In the genomic region with DNA sequence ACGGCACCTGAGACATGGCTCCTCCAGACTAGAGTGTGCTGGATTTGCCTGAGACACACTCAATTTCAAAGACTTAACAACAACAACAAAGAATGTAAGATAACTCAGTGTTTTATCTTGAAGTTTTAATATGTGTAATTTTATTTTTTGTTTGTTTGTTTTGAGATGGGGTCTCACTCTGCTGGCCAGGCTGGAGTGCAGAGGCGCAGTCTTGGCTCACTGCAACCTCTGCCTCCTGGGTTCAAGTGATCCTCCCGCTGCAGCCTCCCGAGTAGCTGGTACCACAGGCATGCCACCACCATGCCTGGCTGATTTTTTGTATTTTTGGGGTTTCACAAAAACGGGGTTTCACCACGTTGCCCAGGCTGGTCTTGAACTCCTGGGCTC, we compare ENCODE assay signal across 1 cellular context.
TF ChIP-seq lines count a peak whose summit lies in the region.

No MANE protein-coding gene starts in this region.

TF ChIP-seq in HepG2, 621 proteins besides CTCF, POLR2A, EP300 and RAD21 (continued from another document):
- TF ChIP-seq ARNT2 (CRISPR knock-in tag; IDR thresholded peaks at IDR 0.05; ENCODE audit: low read depth) = 0 out of 2 replicates have a peak, but pooled peaks have one; percentile 7
- peak; percentile 87 for TF ChIP-seq ZNF121 (CRISPR knock-in tag; IDR thresholded peaks at IDR 0.05)
- TF ChIP-seq, protein P1, sequence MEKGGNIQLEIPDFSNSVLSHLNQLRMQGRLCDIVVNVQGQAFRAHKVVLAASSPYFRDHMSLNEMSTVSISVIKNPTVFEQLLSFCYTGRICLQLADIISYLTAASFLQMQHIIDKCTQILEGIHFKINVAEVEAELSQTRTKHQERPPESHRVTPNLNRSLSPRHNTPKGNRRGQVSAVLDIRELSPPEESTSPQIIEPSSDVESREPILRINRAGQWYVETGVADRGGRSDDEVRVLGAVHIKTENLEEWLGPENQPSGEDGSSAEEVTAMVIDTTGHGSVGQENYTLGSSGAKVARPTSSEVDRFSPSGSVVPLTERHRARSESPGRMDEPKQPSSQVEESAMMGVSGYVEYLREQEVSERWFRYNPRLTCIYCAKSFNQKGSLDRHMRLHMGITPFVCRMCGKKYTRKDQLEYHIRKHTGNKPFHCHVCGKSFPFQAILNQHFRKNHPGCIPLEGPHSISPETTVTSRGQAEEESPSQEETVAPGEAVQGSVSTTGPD (CRISPR knock-in tag; IDR thresholded peaks at IDR 0.05) = no peak
- TF ChIP-seq MBNL3 (CRISPR knock-in tag; conservative IDR thresholded peaks at IDR 0.05) = no peak
- TF ChIP-seq, protein P2, sequence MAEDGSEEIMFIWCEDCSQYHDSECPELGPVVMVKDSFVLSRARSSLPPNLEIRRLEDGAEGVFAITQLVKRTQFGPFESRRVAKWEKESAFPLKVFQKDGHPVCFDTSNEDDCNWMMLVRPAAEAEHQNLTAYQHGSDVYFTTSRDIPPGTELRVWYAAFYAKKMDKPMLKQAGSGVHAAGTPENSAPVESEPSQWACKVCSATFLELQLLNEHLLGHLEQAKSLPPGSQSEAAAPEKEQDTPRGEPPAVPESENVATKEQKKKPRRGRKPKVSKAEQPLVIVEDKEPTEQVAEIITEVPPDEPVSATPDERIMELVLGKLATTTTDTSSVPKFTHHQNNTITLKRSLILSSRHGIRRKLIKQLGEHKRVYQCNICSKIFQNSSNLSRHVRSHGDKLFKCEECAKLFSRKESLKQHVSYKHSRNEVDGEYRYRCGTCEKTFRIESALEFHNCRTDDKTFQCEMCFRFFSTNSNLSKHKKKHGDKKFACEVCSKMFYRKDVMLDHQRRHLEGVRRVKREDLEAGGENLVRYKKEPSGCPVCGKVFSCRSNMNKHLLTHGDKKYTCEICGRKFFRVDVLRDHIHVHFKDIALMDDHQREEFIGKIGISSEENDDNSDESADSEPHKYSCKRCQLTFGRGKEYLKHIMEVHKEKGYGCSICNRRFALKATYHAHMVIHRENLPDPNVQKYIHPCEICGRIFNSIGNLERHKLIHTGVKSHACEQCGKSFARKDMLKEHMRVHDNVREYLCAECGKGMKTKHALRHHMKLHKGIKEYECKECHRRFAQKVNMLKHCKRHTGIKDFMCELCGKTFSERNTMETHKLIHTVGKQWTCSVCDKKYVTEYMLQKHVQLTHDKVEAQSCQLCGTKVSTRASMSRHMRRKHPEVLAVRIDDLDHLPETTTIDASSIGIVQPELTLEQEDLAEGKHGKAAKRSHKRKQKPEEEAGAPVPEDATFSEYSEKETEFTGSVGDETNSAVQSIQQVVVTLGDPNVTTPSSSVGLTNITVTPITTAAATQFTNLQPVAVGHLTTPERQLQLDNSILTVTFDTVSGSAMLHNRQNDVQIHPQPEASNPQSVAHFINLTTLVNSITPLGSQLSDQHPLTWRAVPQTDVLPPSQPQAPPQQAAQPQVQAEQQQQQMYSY (CRISPR knock-in tag; IDR thresholded peaks at IDR 0.05) = no peak
- TF ChIP-seq NONO (IDR thresholded peaks at IDR 0.05) = no peak
- TF ChIP-seq NONO (CRISPR knock-in tag; conservative IDR thresholded peaks at IDR 0.05) = 0 out of 2 replicates have a peak, but pooled peaks have one; percentile 1
- no peak for TF ChIP-seq ZNF782 (CRISPR knock-in tag; IDR thresholded peaks at IDR 0.05; ENCODE audit: borderline replicate concordance)
- no peak for TF ChIP-seq ZNF552 (CRISPR knock-in tag; IDR thresholded peaks at IDR 0.05; ENCODE audit: borderline replicate concordance)
- no peak for TF ChIP-seq ZNF430 (CRISPR knock-in tag; IDR thresholded peaks at IDR 0.05)
- TF ChIP-seq ZFY (CRISPR knock-in tag; IDR thresholded peaks at IDR 0.05) = peak; percentile 7; the same call in 1 of the 2 replicates
- no peak for TF ChIP-seq ZFP36 (IDR thresholded peaks at IDR 0.05; ENCODE audit: borderline replicate concordance, low read depth, low read length, partially characterized antibody)
- no peak for TF ChIP-seq PAF1 (CRISPR knock-in tag; IDR thresholded peaks at IDR 0.05)
- no peak for TF ChIP-seq ZNF33B (CRISPR knock-in tag; IDR thresholded peaks at IDR 0.05)
- TF ChIP-seq, protein P3, sequence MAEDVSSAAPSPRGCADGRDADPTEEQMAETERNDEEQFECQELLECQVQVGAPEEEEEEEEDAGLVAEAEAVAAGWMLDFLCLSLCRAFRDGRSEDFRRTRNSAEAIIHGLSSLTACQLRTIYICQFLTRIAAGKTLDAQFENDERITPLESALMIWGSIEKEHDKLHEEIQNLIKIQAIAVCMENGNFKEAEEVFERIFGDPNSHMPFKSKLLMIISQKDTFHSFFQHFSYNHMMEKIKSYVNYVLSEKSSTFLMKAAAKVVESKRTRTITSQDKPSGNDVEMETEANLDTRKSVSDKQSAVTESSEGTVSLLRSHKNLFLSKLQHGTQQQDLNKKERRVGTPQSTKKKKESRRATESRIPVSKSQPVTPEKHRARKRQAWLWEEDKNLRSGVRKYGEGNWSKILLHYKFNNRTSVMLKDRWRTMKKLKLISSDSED (CRISPR knock-in tag; IDR thresholded peaks at IDR 0.05) = no peak
- TF ChIP-seq ZNF891 (CRISPR knock-in tag; IDR thresholded peaks at IDR 0.05) = 0 out of 2 replicates have a peak, but pooled peaks have one; percentile 2
- TF ChIP-seq, protein P4, sequence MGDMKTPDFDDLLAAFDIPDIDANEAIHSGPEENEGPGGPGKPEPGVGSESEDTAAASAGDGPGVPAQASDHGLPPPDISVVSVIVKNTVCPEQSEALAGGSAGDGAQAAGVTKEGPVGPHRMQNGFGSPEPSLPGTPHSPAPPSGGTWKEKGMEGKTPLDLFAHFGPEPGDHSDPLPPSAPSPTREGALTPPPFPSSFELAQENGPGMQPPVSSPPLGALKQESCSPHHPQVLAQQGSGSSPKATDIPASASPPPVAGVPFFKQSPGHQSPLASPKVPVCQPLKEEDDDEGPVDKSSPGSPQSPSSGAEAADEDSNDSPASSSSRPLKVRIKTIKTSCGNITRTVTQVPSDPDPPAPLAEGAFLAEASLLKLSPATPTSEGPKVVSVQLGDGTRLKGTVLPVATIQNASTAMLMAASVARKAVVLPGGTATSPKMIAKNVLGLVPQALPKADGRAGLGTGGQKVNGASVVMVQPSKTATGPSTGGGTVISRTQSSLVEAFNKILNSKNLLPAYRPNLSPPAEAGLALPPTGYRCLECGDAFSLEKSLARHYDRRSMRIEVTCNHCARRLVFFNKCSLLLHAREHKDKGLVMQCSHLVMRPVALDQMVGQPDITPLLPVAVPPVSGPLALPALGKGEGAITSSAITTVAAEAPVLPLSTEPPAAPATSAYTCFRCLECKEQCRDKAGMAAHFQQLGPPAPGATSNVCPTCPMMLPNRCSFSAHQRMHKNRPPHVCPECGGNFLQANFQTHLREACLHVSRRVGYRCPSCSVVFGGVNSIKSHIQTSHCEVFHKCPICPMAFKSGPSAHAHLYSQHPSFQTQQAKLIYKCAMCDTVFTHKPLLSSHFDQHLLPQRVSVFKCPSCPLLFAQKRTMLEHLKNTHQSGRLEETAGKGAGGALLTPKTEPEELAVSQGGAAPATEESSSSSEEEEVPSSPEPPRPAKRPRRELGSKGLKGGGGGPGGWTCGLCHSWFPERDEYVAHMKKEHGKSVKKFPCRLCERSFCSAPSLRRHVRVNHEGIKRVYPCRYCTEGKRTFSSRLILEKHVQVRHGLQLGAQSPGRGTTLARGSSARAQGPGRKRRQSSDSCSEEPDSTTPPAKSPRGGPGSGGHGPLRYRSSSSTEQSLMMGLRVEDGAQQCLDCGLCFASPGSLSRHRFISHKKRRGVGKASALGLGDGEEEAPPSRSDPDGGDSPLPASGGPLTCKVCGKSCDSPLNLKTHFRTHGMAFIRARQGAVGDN (CRISPR knock-in tag; IDR thresholded peaks at IDR 0.05) = peak; percentile 4; the same call in 1 of the 2 replicates
- TF ChIP-seq ZNF557 (CRISPR knock-in tag; IDR thresholded peaks at IDR 0.05) = no peak
- TF ChIP-seq MTA3 (CRISPR knock-in tag; IDR thresholded peaks at IDR 0.05) = no peak
- no peak for TF ChIP-seq ZNF572 (CRISPR knock-in tag; IDR thresholded peaks at IDR 0.05)
- TF ChIP-seq ZNF746 (CRISPR knock-in tag; IDR thresholded peaks at IDR 0.05) = 0 out of 2 replicates have a peak, but pooled peaks have one; percentile 5
- TF ChIP-seq GABPA (IDR thresholded peaks at IDR 0.05; ENCODE audit: low read depth, low read length) = no peak
- TF ChIP-seq GABPA (CRISPR knock-in tag; IDR thresholded peaks at IDR 0.05; ENCODE audit: low read depth) = 0 out of 2 replicates have a peak, but pooled peaks have one; percentile 5
- TF ChIP-seq GATAD2A (CRISPR knock-in tag; IDR thresholded peaks at IDR 0.05) = no peak
- no peak for TF ChIP-seq MBD4 (IDR thresholded peaks at IDR 0.05; ENCODE audit: borderline replicate concordance, low read length)
